Comparison of ENCODE assay signal across 2 cellular contexts in the genomic region with DNA sequence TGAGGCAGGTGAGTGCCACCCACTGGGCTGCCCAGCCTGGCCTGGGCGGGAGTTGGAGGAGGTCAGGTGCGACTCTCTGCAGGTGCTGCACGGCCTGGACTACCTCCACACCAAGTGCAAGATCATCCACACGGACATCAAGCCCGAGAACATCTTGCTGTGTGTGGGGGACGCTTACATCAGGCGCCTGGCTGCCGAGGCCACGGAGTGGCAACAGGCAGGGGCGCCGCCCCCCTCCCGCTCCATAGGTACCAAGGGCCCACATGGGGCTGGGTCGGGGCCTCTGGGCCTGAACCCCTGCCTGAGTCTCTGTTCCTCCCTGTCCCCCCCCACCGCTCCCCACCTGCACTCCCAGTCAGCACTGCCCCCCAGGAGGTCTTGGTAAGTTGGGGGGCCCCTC.
TF ChIP-seq lines count a peak whose summit lies in the region.

No MANE protein-coding gene starts in this region.

TF ChIP-seq in GM12891, 5 proteins besides CTCF, POLR2A, EP300 and RAD21:
- TF ChIP-seq POU2F2 (IDR thresholded peaks at IDR 0.05; ENCODE audit: low read depth, low read length): no peak
- TF ChIP-seq SPI1 (IDR thresholded peaks at IDR 0.05; ENCODE audit: low read depth, low read length): no peak
- no peak for TF ChIP-seq TAF1 (IDR thresholded peaks at IDR 0.05; ENCODE audit: low read depth, low read length)
- TF ChIP-seq PAX5 (IDR thresholded peaks at IDR 0.05; ENCODE audit: insufficient read depth, low read length, severe bottlenecking): no peak
- no peak for TF ChIP-seq POLR2AphosphoS5 (IDR thresholded peaks at IDR 0.05; ENCODE audit: low read depth, low read length)

TF ChIP-seq in K562, 482 proteins besides CTCF, POLR2A, EP300 and RAD21:
- peak; percentile 14 for TF ChIP-seq FIP1L1 (IDR thresholded peaks at IDR 0.05; ENCODE audit: low read depth, low read length, poor library complexity, severe bottlenecking)
- TF ChIP-seq ZNF282 (CRISPR knock-in tag; IDR thresholded peaks at IDR 0.05): no peak
- no peak for TF ChIP-seq RBBP5 (IDR thresholded peaks at IDR 0.05; ENCODE audit: borderline replicate concordance, insufficient read depth, low read length, poor library complexity, severe bottlenecking)
- TF ChIP-seq SMAD2 (IDR thresholded peaks at IDR 0.05; ENCODE audit: low read depth, low read length): no peak
TF ChIP-seq in K562: peak in this region for 1.
